1 cellular context compared by ENCODE assay signal in the genomic region with DNA sequence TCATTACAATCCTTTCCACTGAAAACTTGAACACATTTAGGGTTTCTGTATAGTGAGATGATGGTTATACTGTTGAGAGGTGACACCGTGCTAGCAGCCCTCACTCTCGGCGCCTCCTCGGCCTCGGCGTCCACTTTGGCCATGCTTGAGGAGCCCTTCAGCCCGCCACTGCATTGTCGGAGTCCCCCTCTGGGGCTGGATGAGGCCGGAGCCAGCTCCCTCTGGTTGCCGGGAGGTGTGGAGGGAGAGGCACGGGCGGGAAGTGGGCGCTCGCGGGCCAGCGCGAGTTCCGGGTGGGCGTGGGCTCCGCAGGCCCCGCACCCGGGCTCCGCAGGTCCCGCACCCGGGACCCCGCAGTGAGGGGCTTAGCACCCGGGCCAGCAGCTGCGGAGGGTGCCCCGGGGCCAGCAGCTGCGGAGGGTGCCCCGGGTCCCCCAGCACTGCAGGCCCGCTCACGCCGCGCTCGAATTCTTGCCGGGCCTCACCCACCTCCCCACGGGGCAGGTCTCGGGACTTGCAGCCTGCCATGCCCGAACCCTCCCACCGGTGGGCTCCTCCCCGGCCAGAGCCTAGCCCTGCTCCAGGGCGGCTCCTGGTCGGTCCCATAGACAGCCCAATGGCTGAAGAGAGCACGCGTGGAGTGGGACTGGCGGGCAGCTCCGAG.
TF ChIP-seq lines count a peak whose summit lies in the region.

No MANE protein-coding gene starts in this region.

TF ChIP-seq in HEK293, 187 proteins besides CTCF, POLR2A, EP300 and RAD21:
- TF ChIP-seq ZNF23 (tag by site-specific recombination; IDR thresholded peaks at IDR 0.05; ENCODE audit: borderline replicate concordance): no peak
- TF ChIP-seq ZNF202 (tag by site-specific recombination; IDR thresholded peaks at IDR 0.05; ENCODE audit: borderline replicate concordance): peak; percentile 50; the same call in 1 of the 2 replicates
